ENCODE assay signal across 19 cellular contexts in the genomic region with DNA sequence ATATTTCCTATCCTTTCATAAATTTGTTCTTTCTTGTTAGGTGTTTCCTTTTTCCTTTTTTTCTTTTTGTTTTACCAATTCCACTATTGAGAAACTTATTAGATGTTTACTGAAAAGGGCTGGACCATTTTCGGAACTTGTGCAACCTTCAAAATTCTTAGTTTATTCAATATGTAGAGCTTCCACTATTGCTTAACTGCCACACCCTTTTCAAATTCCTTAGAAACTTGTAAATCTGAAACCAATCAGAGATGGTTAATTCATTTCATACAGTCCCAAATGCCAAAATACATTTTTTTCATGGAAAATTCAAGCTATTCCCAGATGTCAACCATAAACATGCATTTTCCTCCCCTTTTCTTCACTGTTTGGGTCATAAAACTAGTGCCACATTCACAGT.
DNase-seq lines count a peak whose midpoint lies in the region; ATAC-seq, FAIRE-seq and TF ChIP-seq lines count a peak whose summit lies in the region.
"Had no signal": no experiment of that assay in that cellular context is flagged by ENCODE, and none has a peak within 500 bp of the region (broad histone marks: within the 10 kb centered on the region; RNA-seq: fewer than 3 reads in every experiment).

No MANE protein-coding gene starts in this region.

- peak; percentile 66 for ATAC-seq in omental fat pad (ENCODE audit: low FRiP score)
- ATAC-seq: GM23338 had no signal

- DNase-seq in AG20443 (ENCODE audit: low spot score): peak; percentile 18
- DNase-seq in NCI-H460 (ENCODE audit: extremely low read depth, low read depth): peak; percentile 56
- peak; percentile 88 for DNase-seq in fibroblast of gingiva (ENCODE audit: low read depth)
- DNase-seq in omental fat pad (ENCODE audit: low spot score): no peak
- DNase-seq in cerebellar cortex (ENCODE audit: low spot score): no peak
- no peak for DNase-seq in mucosa of gallbladder (ENCODE audit: low spot score)
- no peak for DNase-seq in GM19239 (ENCODE audit: insufficient read length, low spot score)
- DNase-seq: ACHN, EL, GF-D8, KG1, NCI-H1105 treated with DMSO at 0.1 percent for 48 hours, NCI-H2081 treated with DMSO at 0.1 percent for 48 hours, NCI-H2171 treated with DMSO at 0.1 percent for 48 hours, NCI-H446, NCI-H526 treated with DMSO at 0.1 percent for 48 hours, Right ventricle myocardium superior had no signal

- TF ChIP-seq CTCF in omental fat pad (IDR thresholded peaks at IDR 0.05): no peak

- no peak for FAIRE-seq in GM19239 (lab: Jason Lieb, UNC)
- FAIRE-seq: D721Med had no signal

Comparison
In these comparisons a context has a peak if more than half of its experiments do, and no peak if none do; other contexts are left out.
1. DNase-seq: peak in AG20443 (single experiment), NCI-H460 (single experiment) and fibroblast of gingiva (single experiment); none in omental fat pad (single experiment), cerebellar cortex (single experiment), mucosa of gallbladder (single experiment) and GM19239 (single experiment).